In the genomic region with DNA sequence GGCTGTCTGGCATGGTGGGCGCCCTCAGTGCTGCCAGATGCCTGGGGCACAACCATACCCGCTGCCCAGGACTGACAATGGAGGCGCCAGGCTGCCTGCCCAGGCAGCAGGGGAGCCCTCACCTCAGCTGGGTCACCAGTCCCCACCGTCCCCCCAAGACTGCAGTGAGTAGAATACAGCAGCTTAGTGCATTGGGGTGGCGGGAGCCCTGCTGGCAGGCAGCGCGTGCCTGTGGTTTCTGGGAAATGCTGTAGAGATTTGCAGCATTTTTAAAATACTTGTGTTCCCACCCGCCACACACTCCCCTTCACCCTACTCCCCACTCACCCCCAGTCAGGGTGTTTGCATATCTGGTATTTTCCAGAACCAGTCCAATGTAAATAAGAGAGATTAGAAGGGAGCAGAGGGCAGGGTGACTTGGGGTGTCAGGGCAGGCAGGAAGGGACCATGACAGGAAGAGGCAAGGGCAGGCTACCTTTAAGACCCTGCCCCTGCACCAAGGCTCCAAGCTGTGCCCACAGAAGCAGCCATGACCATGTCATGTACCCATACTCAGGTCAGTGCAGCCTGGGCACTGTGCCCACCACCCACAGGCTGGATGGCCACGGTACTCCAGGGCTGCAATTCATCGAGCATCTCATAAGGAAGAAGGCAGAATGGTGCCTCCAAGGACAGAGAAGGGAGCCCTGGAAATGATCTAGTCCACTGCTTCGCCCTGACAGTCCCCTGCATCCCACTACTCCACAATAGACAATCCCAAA, we compare ENCODE assay signal across 12 cellular contexts. TPM values are rescaled to one million over a fixed set of nuclear protein-coding genes. Genes with fewer than 3 reads are reported as not detected.
DNase-seq lines count a peak whose midpoint lies in the region; ATAC-seq and TF ChIP-seq lines count a peak whose summit lies in the region.
"Had no signal": no experiment of that assay in that cellular context is flagged by ENCODE, and none has a peak within 500 bp of the region (broad histone marks: within the 10 kb centered on the region; RNA-seq: fewer than 3 reads in every experiment).

No MANE protein-coding gene starts in this region.

- H3K4me3 Mint-ChIP-seq in natural killer cell treated with Interleukin-12 subunit alpha and Interleukin-12 subunit beta and Interleukin-15 and Interleukin-18, amount 100 ng/mL, for 72 hours, result peak overlapping the region; percentile 3
- H3K4me3 Mint-ChIP-seq in natural killer cell, result no peak overlapping the region

- H3K36me3 Mint-ChIP-seq in natural killer cell treated with Interleukin-12 subunit alpha and Interleukin-12 subunit beta and Interleukin-15 and Interleukin-18, amount 100 ng/mL, for 72 hours, result no peaks in the 10 kb centered on the region
- no peaks in the 10 kb centered on the region for H3K36me3 Mint-ChIP-seq in natural killer cell

- no peaks in the 10 kb centered on the region for H3K9me3 ChIP-seq in liver (ENCODE audit: control insufficient read depth in 4 of 4, low read length in 3 of 4)
- H3K9me3 ChIP-seq: prostate gland, thoracic aorta had no signal

- peaks cover 23 to 25% of the 10 kb centered on the region in 2 donors for H3K4me1 Mint-ChIP-seq in natural killer cell treated with Interleukin-12 subunit alpha and Interleukin-12 subunit beta and Interleukin-15 and Interleukin-18, amount 100 ng/mL, for 72 hours (ENCODE audit: low read depth in 2 of 2)
- peaks cover 11 to 27% of the 10 kb centered on the region in 2 donors for H3K4me1 Mint-ChIP-seq in natural killer cell

- WGBS in liver, result 42% methylated on average over 11 of the region's 11 CpGs

- no peak for TF ChIP-seq RAD21 in liver (IDR thresholded peaks at IDR 0.05)

- DNase-seq in natural killer cell treated with Interleukin-12 subunit alpha and Interleukin-12 subunit beta and Interleukin-15 and Interleukin-18, amount 100 ng/mL, for 72 hours (ENCODE audit: low spot score), result no peak
- no peak for DNase-seq in natural killer cell
- DNase-seq in astrocyte of the spinal cord (ENCODE audit: low read depth, low spot score), result peak; percentile 78
- no peak for DNase-seq in Right ventricle myocardium inferior (ENCODE audit: missing footprints)
- DNase-seq: activated CD4-positive, alpha-beta T cell treated with anti-CD3 and anti-CD28 coated beads for 48 hours; DMS 273 treated with DMSO at 0.1 percent for 48 hours had no signal

- peaks cover 64 to 97% (median 89%) of the 10 kb centered on the region in 4 donors for H3K4me1 ChIP-seq in liver (ENCODE audit: control insufficient read depth in 4 of 4, insufficient read depth in 4 of 4, low read length in 3 of 4)

- ATAC-seq in natural killer cell treated with Interleukin-12 subunit alpha and Interleukin-12 subunit beta and Interleukin-15 and Interleukin-18, amount 100 ng/mL, for 72 hours, result no peak
- no peak for ATAC-seq in natural killer cell
- no peak for ATAC-seq in HG02884 (IDR thresholded peaks at IDR 0.05; ENCODE audit: unreplicated experiment)
- no peak for ATAC-seq in GM19328 (IDR thresholded peaks at IDR 0.05; ENCODE audit: unreplicated experiment)
- no peak for ATAC-seq in Right ventricle myocardium inferior
- no peak for ATAC-seq in HG03039 (IDR thresholded peaks at IDR 0.05; ENCODE audit: unreplicated experiment)

- intact Hi-C loops in natural killer cell (cut with micrococcal nuclease) (no loop called here), Right ventricle myocardium inferior (cut with DNase I) (no loop called here)

- no peaks in the 10 kb centered on the region for H3K36me3 ChIP-seq in liver (ENCODE audit: control insufficient read depth in 4 of 4, insufficient read depth in 3 of 4, low read depth in 1 of 4, low read length in 3 of 4)
- H3K36me3 ChIP-seq: prostate gland, thoracic aorta had no signal

- H3K27ac Mint-ChIP-seq in natural killer cell treated with Interleukin-12 subunit alpha and Interleukin-12 subunit beta and Interleukin-15 and Interleukin-18, amount 100 ng/mL, for 72 hours, result peak overlapping the region; percentile 9 to 60
- H3K27ac Mint-ChIP-seq in natural killer cell, result peak overlapping the region in 1 of 2 donors; percentile 34

- in situ Hi-C loops in astrocyte of the spinal cord (cut with HindIII; ENCODE audit: low sequenced_read_pairs), result no loop called here

- H3K4me3 ChIP-seq in astrocyte of the spinal cord (ENCODE audit: low read depth, low read length) (no peak overlapping the region), liver (ENCODE audit: low read depth in 1 of 3, low read length in 3 of 3) (peak overlapping the region in 1 of 3 donors; percentile 2)
- H3K4me3 ChIP-seq: prostate gland, thoracic aorta had no signal

- peak overlapping the region in 1 of 2 donors; percentile 43 for H3K9ac ChIP-seq in liver (ENCODE audit: low read depth in 1 of 2, low read length in 2 of 2)

- no peaks in the 10 kb centered on the region for H3K27me3 ChIP-seq in liver (ENCODE audit: control insufficient read depth in 4 of 4, insufficient read depth in 4 of 4, low read length in 3 of 4)

- TF ChIP-seq CTCF in natural killer cell (IDR thresholded peaks at IDR 0.05) (no peak), astrocyte of the spinal cord (IDR thresholded peaks at IDR 0.05; ENCODE audit: low read depth, low read length) (no peak), liver (IDR thresholded peaks at IDR 0.05; ENCODE audit: low read depth, low read length, missing input control) (no peak)

- H3K27ac ChIP-seq in liver (ENCODE audit: low read depth in 1 of 2, low read length in 2 of 2), result peak overlapping the region; percentile 85 to 94
- H3K27ac ChIP-seq: prostate gland, thoracic aorta had no signal

- no peaks in the 10 kb centered on the region for H3K27me3 Mint-ChIP-seq in natural killer cell treated with Interleukin-12 subunit alpha and Interleukin-12 subunit beta and Interleukin-15 and Interleukin-18, amount 100 ng/mL, for 72 hours
- H3K27me3 Mint-ChIP-seq in natural killer cell (ENCODE audit: low read depth in 2 of 2), result no peaks in the 10 kb centered on the region

- H3K9me3 Mint-ChIP-seq in natural killer cell treated with Interleukin-12 subunit alpha and Interleukin-12 subunit beta and Interleukin-15 and Interleukin-18, amount 100 ng/mL, for 72 hours, result no peaks in the 10 kb centered on the region
- no peaks in the 10 kb centered on the region for H3K9me3 Mint-ChIP-seq in natural killer cell

TF ChIP-seq in liver, 16 proteins besides CTCF, POLR2A, EP300 and RAD21 (continues in another document):
- TF ChIP-seq TAF1 (conservative IDR thresholded peaks at IDR 0.05), result no peak
- peak; percentile 75 to 83 for TF ChIP-seq HNF4A (conservative IDR thresholded peaks at IDR 0.05)
- peak; percentile 86 for TF ChIP-seq SP1 (IDR thresholded peaks at IDR 0.05)
- no peak for TF ChIP-seq JUND (IDR thresholded peaks at IDR 0.05)
- TF ChIP-seq FOXA1 (IDR thresholded peaks at IDR 0.05), result peak; percentile 97
- peak; percentile 89 for TF ChIP-seq RXRA (IDR thresholded peaks at IDR 0.05)
- TF ChIP-seq, protein P1, sequence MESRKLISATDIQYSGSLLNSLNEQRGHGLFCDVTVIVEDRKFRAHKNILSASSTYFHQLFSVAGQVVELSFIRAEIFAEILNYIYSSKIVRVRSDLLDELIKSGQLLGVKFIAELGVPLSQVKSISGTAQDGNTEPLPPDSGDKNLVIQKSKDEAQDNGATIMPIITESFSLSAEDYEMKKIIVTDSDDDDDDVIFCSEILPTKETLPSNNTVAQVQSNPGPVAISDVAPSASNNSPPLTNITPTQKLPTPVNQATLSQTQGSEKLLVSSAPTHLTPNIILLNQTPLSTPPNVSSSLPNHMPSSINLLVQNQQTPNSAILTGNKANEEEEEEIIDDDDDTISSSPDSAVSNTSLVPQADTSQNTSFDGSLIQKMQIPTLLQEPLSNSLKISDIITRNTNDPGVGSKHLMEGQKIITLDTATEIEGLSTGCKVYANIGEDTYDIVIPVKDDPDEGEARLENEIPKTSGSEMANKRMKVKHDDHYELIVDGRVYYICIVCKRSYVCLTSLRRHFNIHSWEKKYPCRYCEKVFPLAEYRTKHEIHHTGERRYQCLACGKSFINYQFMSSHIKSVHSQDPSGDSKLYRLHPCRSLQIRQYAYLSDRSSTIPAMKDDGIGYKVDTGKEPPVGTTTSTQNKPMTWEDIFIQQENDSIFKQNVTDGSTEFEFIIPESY (IDR thresholded peaks at IDR 0.05), result no peak
- TF ChIP-seq YY1 (IDR thresholded peaks at IDR 0.05), result peak; percentile 45
- TF ChIP-seq EGR1 (IDR thresholded peaks at IDR 0.05; ENCODE audit: low read depth in 2 of 2), result peak in 1 of 2 donors; percentile 23
- peak; percentile 24 for TF ChIP-seq HNF4G (IDR thresholded peaks at IDR 0.05)
- TF ChIP-seq, protein P2, sequence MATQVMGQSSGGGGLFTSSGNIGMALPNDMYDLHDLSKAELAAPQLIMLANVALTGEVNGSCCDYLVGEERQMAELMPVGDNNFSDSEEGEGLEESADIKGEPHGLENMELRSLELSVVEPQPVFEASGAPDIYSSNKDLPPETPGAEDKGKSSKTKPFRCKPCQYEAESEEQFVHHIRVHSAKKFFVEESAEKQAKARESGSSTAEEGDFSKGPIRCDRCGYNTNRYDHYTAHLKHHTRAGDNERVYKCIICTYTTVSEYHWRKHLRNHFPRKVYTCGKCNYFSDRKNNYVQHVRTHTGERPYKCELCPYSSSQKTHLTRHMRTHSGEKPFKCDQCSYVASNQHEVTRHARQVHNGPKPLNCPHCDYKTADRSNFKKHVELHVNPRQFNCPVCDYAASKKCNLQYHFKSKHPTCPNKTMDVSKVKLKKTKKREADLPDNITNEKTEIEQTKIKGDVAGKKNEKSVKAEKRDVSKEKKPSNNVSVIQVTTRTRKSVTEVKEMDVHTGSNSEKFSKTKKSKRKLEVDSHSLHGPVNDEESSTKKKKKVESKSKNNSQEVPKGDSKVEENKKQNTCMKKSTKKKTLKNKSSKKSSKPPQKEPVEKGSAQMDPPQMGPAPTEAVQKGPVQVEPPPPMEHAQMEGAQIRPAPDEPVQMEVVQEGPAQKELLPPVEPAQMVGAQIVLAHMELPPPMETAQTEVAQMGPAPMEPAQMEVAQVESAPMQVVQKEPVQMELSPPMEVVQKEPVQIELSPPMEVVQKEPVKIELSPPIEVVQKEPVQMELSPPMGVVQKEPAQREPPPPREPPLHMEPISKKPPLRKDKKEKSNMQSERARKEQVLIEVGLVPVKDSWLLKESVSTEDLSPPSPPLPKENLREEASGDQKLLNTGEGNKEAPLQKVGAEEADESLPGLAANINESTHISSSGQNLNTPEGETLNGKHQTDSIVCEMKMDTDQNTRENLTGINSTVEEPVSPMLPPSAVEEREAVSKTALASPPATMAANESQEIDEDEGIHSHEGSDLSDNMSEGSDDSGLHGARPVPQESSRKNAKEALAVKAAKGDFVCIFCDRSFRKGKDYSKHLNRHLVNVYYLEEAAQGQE (IDR thresholded peaks at IDR 0.05), result peak; percentile 40
- TF ChIP-seq FOXA2 (IDR thresholded peaks at IDR 0.05), result peak; percentile 97
- peak; percentile 88 for TF ChIP-seq NR2F2 (IDR thresholded peaks at IDR 0.05)
- TF ChIP-seq GABPA (IDR thresholded peaks at IDR 0.05 in 1 of 2, conservative IDR thresholded peaks at IDR 0.05 in 1 of 2), result no peak

RNA-seq across cellular contexts. Expression of a gene that starts 21.5 kb away (rescaled TPM):
- 10 to 100 TPM; 56.7 to 60.9 TPM for total RNA-seq in natural killer cell treated with Interleukin-12 subunit alpha and Interleukin-12 subunit beta and Interleukin-15 and Interleukin-18, amount 100 ng/mL, for 72 hours
- total RNA-seq in natural killer cell (100 to 1,000 TPM; 110 to 117 (median 115) TPM), liver (10 to 100 TPM; 38.2 to 81.6 TPM), Right ventricle myocardium inferior (373 TPM)
- 10 to 100 TPM; 26.3 to 36.4 TPM for polyA plus RNA-seq in liver
